7 cellular contexts compared by ENCODE assay signal in genomic region chr16:73046484-73047214, GRCh38. TPM values are rescaled to one million over a fixed set of nuclear protein-coding genes. Genes with fewer than 3 reads are reported as not detected.
A peak's percentile ranks its signal among the peaks of the same experiment; 100 is the strongest.
DNase-seq lines count a peak whose midpoint lies in the region; TF ChIP-seq lines count a peak whose summit lies in the region.

No MANE protein-coding gene starts in this region.

- H3K27me3 ChIP-seq in iPS-20b (ENCODE audit: insufficient read depth, low read length) (peaks cover 96% of the 10 kb centered on the region), skeletal muscle satellite cell (ENCODE audit: control insufficient read depth, insufficient read depth, low read length) (no peaks in the 10 kb centered on the region)

- TF ChIP-seq CTCF in HFF-Myc (IDR thresholded peaks at IDR 0.05; ENCODE audit: low read depth, low read length, missing control alignments), result no peak
- TF ChIP-seq CTCF in WI38 (IDR thresholded peaks at IDR 0.05; ENCODE audit: low read depth, low read length), result no peak
- no peak for TF ChIP-seq CTCF in OCI-LY7 (conservative IDR thresholded peaks at IDR 0.05; ENCODE audit: low read length)

- intact Hi-C loops in OCI-LY7 (cut with micrococcal nuclease; ENCODE audit: unreplicated experiment), result no loop called here

- no peaks in the 10 kb centered on the region for H3K9me2 ChIP-seq in OCI-LY7 (ENCODE audit: insufficient read depth, low read length)

- no peak overlapping the region for H3K27ac ChIP-seq in iPS-20b (ENCODE audit: low read length)
- no peak overlapping the region for H3K27ac ChIP-seq in OCI-LY7 (ENCODE audit: low read depth, low read length, poor library complexity, severe bottlenecking)

- H3K36me3 ChIP-seq in iPS-20b (ENCODE audit: insufficient read depth, low read depth, low read length), result no peaks in the 10 kb centered on the region
- no peaks in the 10 kb centered on the region for H3K36me3 ChIP-seq in skeletal muscle satellite cell (ENCODE audit: insufficient read depth, low read length)
- H3K36me3 ChIP-seq in OCI-LY7 (ENCODE audit: insufficient read depth, low read length), result no peaks in the 10 kb centered on the region

- H3K9ac ChIP-seq in iPS-20b (ENCODE audit: low read depth, low read length), result no peak overlapping the region
- H3K9ac ChIP-seq in skeletal muscle satellite cell (ENCODE audit: low read depth, low read length), result peak overlapping the region; percentile 93

- no peaks in the 10 kb centered on the region; the same call in 1 of the 2 replicates for H4K20me1 ChIP-seq in OCI-LY7 (ENCODE audit: insufficient read depth, low read length)

- BruUV-seq in OCI-LY7 (replicated peaks; lab: Mats Ljungman, UMichigan), result no TSS peak

- H3K4me1 ChIP-seq in iPS-20b (ENCODE audit: insufficient read depth, low read length) (peaks cover 43% of the 10 kb centered on the region), skeletal muscle satellite cell (ENCODE audit: control insufficient read depth, insufficient read depth, low read length) (peaks cover 79% of the 10 kb centered on the region), OCI-LY7 (ENCODE audit: insufficient read depth, low read length, poor library complexity, severe bottlenecking) (no peaks in the 10 kb centered on the region)

- H3K9me3 ChIP-seq in iPS-20b (ENCODE audit: insufficient read depth, low read depth, low read length) (no peaks in the 10 kb centered on the region), skeletal muscle satellite cell (replicated peaks; ENCODE audit: low read length) (no peaks in the 10 kb centered on the region), OCI-LY7 (ENCODE audit: low read length) (no peaks in the 10 kb centered on the region)

- DNase-seq in HFF-Myc (ENCODE audit: extremely low read depth, low read depth) (no peak), OCI-LY7 (ENCODE audit: low spot score) (no peak), SIG-M5 (lab: John Stamatoyannopoulos, UW) (no peak)
- DNase-seq in activated T-cell treated with anti-CD3 and anti-CD28 coated beads, Interleukin-2, amount 50 U/mL, for 48 hours, result no peak

- H2AFZ ChIP-seq in OCI-LY7 (ENCODE audit: low read length), result no peak overlapping the region

- H3K4me2 ChIP-seq in skeletal muscle satellite cell (ENCODE audit: low read length), result peak overlapping the region; percentile 90
- H3K4me2 ChIP-seq in OCI-LY7 (ENCODE audit: low read length), result no peak overlapping the region

- CTCF ChIA-PET in OCI-LY7 (lab: Charles Lee; ENCODE audit: unreplicated experiment), result no interaction called here

- H3K79me2 ChIP-seq in OCI-LY7 (ENCODE audit: insufficient read depth, low read depth, low read length), result no peaks in the 10 kb centered on the region

- peak overlapping the region; percentile 65; the same call in 1 of the 2 replicates for H3K4me3 ChIP-seq in HFF-Myc (replicated peaks; ENCODE audit: low read depth, low read length)
- peak overlapping the region; percentile 79 for H3K4me3 ChIP-seq in WI38 (ENCODE audit: low read depth, low read length)
- peak overlapping the region; percentile 62 for H3K4me3 ChIP-seq in iPS-20b (ENCODE audit: low read length)
- H3K4me3 ChIP-seq in skeletal muscle satellite cell (ENCODE audit: low read length), result peak overlapping the region; percentile 83
- H3K4me3 ChIP-seq in OCI-LY7 (ENCODE audit: low read depth, low read length, poor library complexity, severe bottlenecking), result no peak overlapping the region

- POLR2A ChIA-PET in OCI-LY7 (lab: Charles Lee), result no interaction called here

RNA-seq across cellular contexts. Expression of gene ZFHX3, which starts 1.3 kb away (rescaled TPM):
- 5.1 and 8.3 TPM in 2 replicates for total RNA-seq in skeletal muscle satellite cell (2012; rRNA removed)
- 0.77 and 1.3 TPM in 2 replicates for total RNA-seq in OCI-LY7 (2014; rRNA removed; shearing (Covaris generic))
- 5.7 and 6.2 TPM in 2 replicates for total RNA-seq in OCI-LY7 (2022)
